In the genomic region with DNA sequence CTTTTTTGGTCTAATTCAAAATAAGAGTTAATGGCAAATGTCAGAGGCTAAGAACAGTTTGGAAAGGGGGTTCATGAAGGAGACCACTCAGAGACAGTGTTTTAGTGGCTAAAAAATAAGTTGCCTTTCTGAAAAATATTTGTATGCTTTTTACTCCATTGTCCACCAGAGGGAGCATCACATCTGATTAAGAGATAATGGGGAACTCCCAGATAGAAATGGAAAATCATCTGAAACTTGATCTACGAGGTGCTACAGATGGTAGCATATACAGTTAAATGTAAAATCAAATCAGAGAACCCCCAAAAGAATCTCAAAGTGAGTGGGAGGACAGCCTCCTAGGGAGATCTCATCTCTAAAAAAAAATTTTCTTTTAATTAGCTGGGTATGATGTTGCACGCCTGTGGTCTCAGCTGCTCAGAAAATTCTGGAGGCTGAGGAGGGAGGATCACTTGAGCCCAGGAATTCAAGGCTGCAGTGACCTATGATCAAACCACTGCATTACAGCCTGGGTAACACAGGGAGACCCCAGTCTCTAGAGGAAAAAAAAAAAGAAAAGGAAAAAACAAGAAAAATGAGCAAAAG, we compare ENCODE assay signal across 8 cellular contexts. TPM values are rescaled to one million over a fixed set of nuclear protein-coding genes. Genes with fewer than 3 reads are reported as not detected.
DNase-seq lines count a peak whose midpoint lies in the region; ATAC-seq, FAIRE-seq and TF ChIP-seq lines count a peak whose summit lies in the region.

No MANE protein-coding gene starts in this region.

- H4K20me1 ChIP-seq in OCI-LY3 (ENCODE audit: insufficient read depth, low read length): no peaks in the 10 kb centered on the region

- H3K4me1 ChIP-seq in OCI-LY3 (ENCODE audit: low read length): peaks cover 5% of the 10 kb centered on the region

- H3K9ac ChIP-seq in OCI-LY3 (ENCODE audit: low read length): no peak overlapping the region

- no peaks in the 10 kb centered on the region for H3K27me3 Mint-ChIP-seq in memory B cell

- no peak overlapping the region for H3K27ac ChIP-seq in OCI-LY3 (ENCODE audit: low read length)

- no peak overlapping the region for H3K4me3 ChIP-seq in Jurkat, Clone E6-1 (ENCODE audit: low read length)
- H3K4me3 ChIP-seq in OCI-LY3 (ENCODE audit: low read length): no peak overlapping the region

- no peaks in the 10 kb centered on the region for H3K4me1 Mint-ChIP-seq in memory B cell

- no peak overlapping the region for H3K27ac Mint-ChIP-seq in memory B cell

- no peaks in the 10 kb centered on the region for H3K9me3 ChIP-seq in OCI-LY3 (ENCODE audit: insufficient read depth, low read length)

- DNase-seq in D721Med (ENCODE audit: insufficient read length, low spot score) (no peak), GM19238 (ENCODE audit: insufficient read length, low spot score) (peak; percentile 34), cerebellum (ENCODE audit: low spot score) (peak; percentile 71), memory B cell (ENCODE audit: low spot score in 2 of 2) (peak in 1 of 2 donors; percentile 64), OCI-M2 (lab: John Stamatoyannopoulos, UW; ENCODE audit: unreplicated experiment) (no peak)
- peak; percentile 77 for DNase-seq in Jurkat, Clone E6-1 (ENCODE audit: low read depth, low spot score)

- ATAC-seq in memory B cell (ENCODE audit: low read depth): peak; percentile 56
- ATAC-seq in HG03469 (IDR thresholded peaks at IDR 0.05; ENCODE audit: unreplicated experiment): no peak

- no peaks in the 10 kb centered on the region; the same call in 1 of the 2 replicates for H3K79me2 ChIP-seq in OCI-LY3 (ENCODE audit: low read length)

- no peaks in the 10 kb centered on the region for H3K36me3 Mint-ChIP-seq in memory B cell

- no peak overlapping the region for H2AFZ ChIP-seq in OCI-LY3 (ENCODE audit: low read depth, low read length)

- no peaks in the 10 kb centered on the region for H3K9me3 Mint-ChIP-seq in memory B cell

- no peak overlapping the region for H3K4me3 Mint-ChIP-seq in memory B cell

- TF ChIP-seq CTCF in D721Med (IDR thresholded peaks at IDR 0.05; ENCODE audit: insufficient read depth, missing control alignments): peak; percentile 96
- TF ChIP-seq CTCF in OCI-LY3 (IDR thresholded peaks at IDR 0.05; ENCODE audit: low read depth, low read length): peak; percentile 89

- H3K36me3 ChIP-seq in OCI-LY3 (replicated peaks; ENCODE audit: low read depth, low read length): peaks cover 2% of the 10 kb centered on the region

- H3K27me3 ChIP-seq in OCI-LY3 (ENCODE audit: low read depth, low read length): no peaks in the 10 kb centered on the region

- peak; percentile 90 for FAIRE-seq in D721Med (lab: Jason Lieb, UNC)

- H3K4me2 ChIP-seq in OCI-LY3 (ENCODE audit: low read length): peak overlapping the region; percentile 46

RNA-seq across cellular contexts. Expression of a gene that starts 9.7 kb away (rescaled TPM):
- polyA plus RNA-seq in Jurkat, Clone E6-1 (2012; ENCODE audit: insufficient read depth, insufficient read length): 58.6 TPM
- total RNA-seq in cerebellum: 48.9 TPM

Comparison
In these comparisons a context has a peak if more than half of its experiments do, and no peak if none do; other contexts are left out.
1. DNase-seq: peak in GM19238 (single experiment), Jurkat, Clone E6-1 (single experiment) and cerebellum (single experiment); none in D721Med (single experiment) and OCI-M2 (single experiment).